ENCODE assay signal across 8 cellular contexts in the genomic region with DNA sequence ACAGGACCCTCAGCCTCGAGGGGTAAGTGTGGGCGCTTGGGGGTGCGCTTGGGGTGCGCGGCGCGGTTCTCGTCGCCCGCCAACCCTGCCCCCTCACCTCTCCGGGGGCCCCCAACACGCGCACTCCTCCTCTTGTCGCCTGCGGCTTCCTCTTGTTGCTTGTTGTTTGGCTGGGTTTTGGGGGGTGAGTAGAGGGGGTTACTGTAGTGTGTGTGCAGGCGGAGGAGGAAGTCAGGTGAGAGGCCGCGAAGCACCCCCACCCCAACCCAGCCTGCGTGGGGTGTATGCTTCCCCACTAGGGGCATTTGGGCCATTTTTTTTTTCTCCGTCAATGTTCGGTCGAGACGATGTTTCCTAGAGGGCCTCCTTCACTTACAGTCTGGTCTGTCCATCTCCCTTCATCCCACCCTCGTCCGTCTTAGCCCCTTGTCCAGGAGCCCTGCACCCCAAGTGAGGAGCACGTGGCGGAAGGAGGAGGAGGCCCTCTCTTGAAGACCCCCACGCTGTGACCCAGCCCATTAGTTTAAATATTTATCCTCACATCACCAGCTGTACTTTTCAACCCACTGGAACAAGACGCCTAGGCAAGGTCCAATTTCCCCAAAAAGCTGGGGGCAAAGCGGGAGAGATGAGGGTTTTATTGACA.
DNase-seq lines count a peak whose midpoint lies in the region; ATAC-seq and TF ChIP-seq lines count a peak whose summit lies in the region.

No MANE protein-coding gene starts in this region.

- H3K36me3 Mint-ChIP-seq in memory B cell, result no peaks in the 10 kb centered on the region

- H3K27ac ChIP-seq in brain microvascular endothelial cell, result no peak overlapping the region

- peak overlapping the region; percentile 85 for H3K4me3 Mint-ChIP-seq in memory B cell

- H3K36me3 ChIP-seq in brain microvascular endothelial cell (replicated peaks), result no peaks in the 10 kb centered on the region

- peak overlapping the region; percentile 53 for H3K4me3 ChIP-seq in brain microvascular endothelial cell (ENCODE audit: low read depth, low read length)

- H3K27ac Mint-ChIP-seq in memory B cell, result peak overlapping the region; percentile 85

- TF ChIP-seq POLR2A in GM18505 (IDR thresholded peaks at IDR 0.05; ENCODE audit: borderline replicate concordance, extremely low read depth, insufficient read depth, insufficient read length), result no peak

- peaks cover 13% of the 10 kb centered on the region for H3K4me1 Mint-ChIP-seq in memory B cell

- TF ChIP-seq CTCF in brain microvascular endothelial cell (IDR thresholded peaks at IDR 0.05; ENCODE audit: low read depth, low read length, missing control alignments), result no peak

- ATAC-seq in GM18505 (IDR thresholded peaks at IDR 0.05; ENCODE audit: unreplicated experiment) (peak; percentile 33), HG02973 (IDR thresholded peaks at IDR 0.05; ENCODE audit: unreplicated experiment) (peak; percentile 13), memory B cell (ENCODE audit: low read depth) (peak; percentile 76), HG02870 (IDR thresholded peaks at IDR 0.05; ENCODE audit: unreplicated experiment) (no peak), HG03280 (IDR thresholded peaks at IDR 0.05; ENCODE audit: unreplicated experiment) (no peak)

- H3K27me3 ChIP-seq in brain microvascular endothelial cell (replicated peaks), result peaks cover 23% of the 10 kb centered on the region

- DNase-seq in T-helper 9 cell (peak; percentile 59), brain microvascular endothelial cell (no peak), memory B cell (ENCODE audit: low spot score in 2 of 2) (peak; percentile 44 to 64)
- peak; percentile 53 to 62 for DNase-seq in stimulated activated CD8-positive, alpha-beta memory T cell treated with anti-CD3 and anti-CD28 coated beads, Interleukin-2, amount 100 ng/mL, for 1 hour (ENCODE audit: low read depth in 2 of 2)

- H3K27me3 Mint-ChIP-seq in memory B cell, result peaks cover 4% of the 10 kb centered on the region

- peaks cover 6% of the 10 kb centered on the region for H3K9me3 Mint-ChIP-seq in memory B cell

- in situ Hi-C loops in brain microvascular endothelial cell (cut with HindIII; ENCODE audit: low pct_ligation_motif_present, low sequenced_read_pairs), result no loop called here

Comparison
In these comparisons a context has a peak if more than half of its experiments do, and no peak if none do; other contexts are left out.
1. ATAC-seq: peak in GM18505 (single experiment), HG02973 (single experiment) and memory B cell (single experiment); none in HG02870 (single experiment) and HG03280 (single experiment).